In the genomic region with DNA sequence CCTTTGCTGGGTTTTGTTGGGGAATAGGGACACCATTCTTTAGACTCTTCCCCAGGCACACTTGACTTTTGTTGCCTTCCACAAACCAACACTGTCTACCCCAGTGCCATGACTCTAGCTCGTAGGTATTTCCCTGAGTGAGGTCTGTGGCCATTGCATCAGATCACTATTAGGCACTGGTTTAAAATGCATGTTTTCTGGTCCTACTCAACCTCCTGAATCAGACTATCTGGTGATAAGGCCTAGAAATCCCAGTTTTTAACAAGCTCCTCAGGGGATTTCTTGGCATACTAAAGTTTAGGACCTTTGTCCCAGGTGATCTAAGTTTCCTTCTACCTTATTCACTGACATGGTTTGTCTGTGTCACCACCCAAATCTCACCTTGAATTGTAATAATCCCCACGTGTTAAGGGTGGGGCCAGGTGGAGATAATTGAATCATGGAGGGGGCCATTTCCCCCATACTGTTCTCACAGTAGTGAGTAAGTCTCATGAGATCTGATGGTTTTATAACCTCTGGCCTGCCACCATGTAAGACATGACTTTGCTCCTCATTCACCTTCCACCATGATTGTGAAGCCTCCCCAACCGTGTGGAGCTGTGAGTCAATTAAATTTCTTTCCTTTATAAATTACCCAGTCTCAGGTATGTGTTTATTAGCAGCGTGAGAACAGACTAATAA, we compare ENCODE assay signal across 1 cellular context.
TF ChIP-seq lines count a peak whose summit lies in the region.

No MANE protein-coding gene starts in this region.

TF ChIP-seq in WTC11, 78 proteins besides CTCF, POLR2A, EP300 and RAD21 (continued from another document):
- TF ChIP-seq, protein P1, sequence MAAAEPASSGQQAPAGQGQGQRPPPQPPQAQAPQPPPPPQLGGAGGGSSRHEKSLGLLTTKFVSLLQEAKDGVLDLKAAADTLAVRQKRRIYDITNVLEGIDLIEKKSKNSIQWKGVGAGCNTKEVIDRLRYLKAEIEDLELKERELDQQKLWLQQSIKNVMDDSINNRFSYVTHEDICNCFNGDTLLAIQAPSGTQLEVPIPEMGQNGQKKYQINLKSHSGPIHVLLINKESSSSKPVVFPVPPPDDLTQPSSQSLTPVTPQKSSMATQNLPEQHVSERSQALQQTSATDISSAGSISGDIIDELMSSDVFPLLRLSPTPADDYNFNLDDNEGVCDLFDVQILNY (CRISPR knock-in tag; IDR thresholded peaks at IDR 0.05), result no peak
- TF ChIP-seq PRRX2 (CRISPR knock-in tag; IDR thresholded peaks at IDR 0.05), result no peak
- TF ChIP-seq CBFB (CRISPR knock-in tag; IDR thresholded peaks at IDR 0.05; ENCODE audit: low read depth), result no peak
- no peak for TF ChIP-seq NR1H2 (CRISPR knock-in tag; IDR thresholded peaks at IDR 0.05)
- no peak for TF ChIP-seq GABPB1 (CRISPR knock-in tag; IDR thresholded peaks at IDR 0.05)
- TF ChIP-seq, protein P2, sequence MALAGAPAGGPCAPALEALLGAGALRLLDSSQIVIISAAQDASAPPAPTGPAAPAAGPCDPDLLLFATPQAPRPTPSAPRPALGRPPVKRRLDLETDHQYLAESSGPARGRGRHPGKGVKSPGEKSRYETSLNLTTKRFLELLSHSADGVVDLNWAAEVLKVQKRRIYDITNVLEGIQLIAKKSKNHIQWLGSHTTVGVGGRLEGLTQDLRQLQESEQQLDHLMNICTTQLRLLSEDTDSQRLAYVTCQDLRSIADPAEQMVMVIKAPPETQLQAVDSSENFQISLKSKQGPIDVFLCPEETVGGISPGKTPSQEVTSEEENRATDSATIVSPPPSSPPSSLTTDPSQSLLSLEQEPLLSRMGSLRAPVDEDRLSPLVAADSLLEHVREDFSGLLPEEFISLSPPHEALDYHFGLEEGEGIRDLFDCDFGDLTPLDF (CRISPR knock-in tag; IDR thresholded peaks at IDR 0.05), result no peak
- TF ChIP-seq, protein P3, sequence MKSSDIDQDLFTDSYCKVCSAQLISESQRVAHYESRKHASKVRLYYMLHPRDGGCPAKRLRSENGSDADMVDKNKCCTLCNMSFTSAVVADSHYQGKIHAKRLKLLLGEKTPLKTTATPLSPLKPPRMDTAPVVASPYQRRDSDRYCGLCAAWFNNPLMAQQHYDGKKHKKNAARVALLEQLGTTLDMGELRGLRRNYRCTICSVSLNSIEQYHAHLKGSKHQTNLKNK (CRISPR knock-in tag; IDR thresholded peaks at IDR 0.05), result no peak
- TF ChIP-seq NFE2L1 (CRISPR knock-in tag; IDR thresholded peaks at IDR 0.05), result no peak
- TF ChIP-seq, protein P4, sequence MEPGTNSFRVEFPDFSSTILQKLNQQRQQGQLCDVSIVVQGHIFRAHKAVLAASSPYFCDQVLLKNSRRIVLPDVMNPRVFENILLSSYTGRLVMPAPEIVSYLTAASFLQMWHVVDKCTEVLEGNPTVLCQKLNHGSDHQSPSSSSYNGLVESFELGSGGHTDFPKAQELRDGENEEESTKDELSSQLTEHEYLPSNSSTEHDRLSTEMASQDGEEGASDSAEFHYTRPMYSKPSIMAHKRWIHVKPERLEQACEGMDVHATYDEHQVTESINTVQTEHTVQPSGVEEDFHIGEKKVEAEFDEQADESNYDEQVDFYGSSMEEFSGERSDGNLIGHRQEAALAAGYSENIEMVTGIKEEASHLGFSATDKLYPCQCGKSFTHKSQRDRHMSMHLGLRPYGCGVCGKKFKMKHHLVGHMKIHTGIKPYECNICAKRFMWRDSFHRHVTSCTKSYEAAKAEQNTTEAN (CRISPR knock-in tag; IDR thresholded peaks at IDR 0.05), result no peak
- TF ChIP-seq, protein P5, sequence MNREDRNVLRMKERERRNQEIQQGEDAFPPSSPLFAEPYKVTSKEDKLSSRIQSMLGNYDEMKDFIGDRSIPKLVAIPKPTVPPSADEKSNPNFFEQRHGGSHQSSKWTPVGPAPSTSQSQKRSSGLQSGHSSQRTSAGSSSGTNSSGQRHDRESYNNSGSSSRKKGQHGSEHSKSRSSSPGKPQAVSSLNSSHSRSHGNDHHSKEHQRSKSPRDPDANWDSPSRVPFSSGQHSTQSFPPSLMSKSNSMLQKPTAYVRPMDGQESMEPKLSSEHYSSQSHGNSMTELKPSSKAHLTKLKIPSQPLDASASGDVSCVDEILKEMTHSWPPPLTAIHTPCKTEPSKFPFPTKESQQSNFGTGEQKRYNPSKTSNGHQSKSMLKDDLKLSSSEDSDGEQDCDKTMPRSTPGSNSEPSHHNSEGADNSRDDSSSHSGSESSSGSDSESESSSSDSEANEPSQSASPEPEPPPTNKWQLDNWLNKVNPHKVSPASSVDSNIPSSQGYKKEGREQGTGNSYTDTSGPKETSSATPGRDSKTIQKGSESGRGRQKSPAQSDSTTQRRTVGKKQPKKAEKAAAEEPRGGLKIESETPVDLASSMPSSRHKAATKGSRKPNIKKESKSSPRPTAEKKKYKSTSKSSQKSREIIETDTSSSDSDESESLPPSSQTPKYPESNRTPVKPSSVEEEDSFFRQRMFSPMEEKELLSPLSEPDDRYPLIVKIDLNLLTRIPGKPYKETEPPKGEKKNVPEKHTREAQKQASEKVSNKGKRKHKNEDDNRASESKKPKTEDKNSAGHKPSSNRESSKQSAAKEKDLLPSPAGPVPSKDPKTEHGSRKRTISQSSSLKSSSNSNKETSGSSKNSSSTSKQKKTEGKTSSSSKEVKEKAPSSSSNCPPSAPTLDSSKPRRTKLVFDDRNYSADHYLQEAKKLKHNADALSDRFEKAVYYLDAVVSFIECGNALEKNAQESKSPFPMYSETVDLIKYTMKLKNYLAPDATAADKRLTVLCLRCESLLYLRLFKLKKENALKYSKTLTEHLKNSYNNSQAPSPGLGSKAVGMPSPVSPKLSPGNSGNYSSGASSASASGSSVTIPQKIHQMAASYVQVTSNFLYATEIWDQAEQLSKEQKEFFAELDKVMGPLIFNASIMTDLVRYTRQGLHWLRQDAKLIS (CRISPR knock-in tag; IDR thresholded peaks at IDR 0.05; ENCODE audit: borderline replicate concordance), result no peak
- TF ChIP-seq, protein P6, sequence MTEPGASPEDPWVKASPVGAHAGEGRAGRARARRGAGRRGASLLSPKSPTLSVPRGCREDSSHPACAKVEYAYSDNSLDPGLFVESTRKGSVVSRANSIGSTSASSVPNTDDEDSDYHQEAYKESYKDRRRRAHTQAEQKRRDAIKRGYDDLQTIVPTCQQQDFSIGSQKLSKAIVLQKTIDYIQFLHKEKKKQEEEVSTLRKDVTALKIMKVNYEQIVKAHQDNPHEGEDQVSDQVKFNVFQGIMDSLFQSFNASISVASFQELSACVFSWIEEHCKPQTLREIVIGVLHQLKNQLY (CRISPR knock-in tag; IDR thresholded peaks at IDR 0.05), result no peak
- TF ChIP-seq NR2C2 (CRISPR knock-in tag; IDR thresholded peaks at IDR 0.05), result no peak
- TF ChIP-seq, protein P7, sequence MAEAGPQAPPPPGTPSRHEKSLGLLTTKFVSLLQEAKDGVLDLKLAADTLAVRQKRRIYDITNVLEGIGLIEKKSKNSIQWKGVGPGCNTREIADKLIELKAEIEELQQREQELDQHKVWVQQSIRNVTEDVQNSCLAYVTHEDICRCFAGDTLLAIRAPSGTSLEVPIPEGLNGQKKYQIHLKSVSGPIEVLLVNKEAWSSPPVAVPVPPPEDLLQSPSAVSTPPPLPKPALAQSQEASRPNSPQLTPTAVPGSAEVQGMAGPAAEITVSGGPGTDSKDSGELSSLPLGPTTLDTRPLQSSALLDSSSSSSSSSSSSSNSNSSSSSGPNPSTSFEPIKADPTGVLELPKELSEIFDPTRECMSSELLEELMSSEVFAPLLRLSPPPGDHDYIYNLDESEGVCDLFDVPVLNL (CRISPR knock-in tag; IDR thresholded peaks at IDR 0.05; ENCODE audit: borderline replicate concordance, low read depth), result no peak
- TF ChIP-seq, protein P8, sequence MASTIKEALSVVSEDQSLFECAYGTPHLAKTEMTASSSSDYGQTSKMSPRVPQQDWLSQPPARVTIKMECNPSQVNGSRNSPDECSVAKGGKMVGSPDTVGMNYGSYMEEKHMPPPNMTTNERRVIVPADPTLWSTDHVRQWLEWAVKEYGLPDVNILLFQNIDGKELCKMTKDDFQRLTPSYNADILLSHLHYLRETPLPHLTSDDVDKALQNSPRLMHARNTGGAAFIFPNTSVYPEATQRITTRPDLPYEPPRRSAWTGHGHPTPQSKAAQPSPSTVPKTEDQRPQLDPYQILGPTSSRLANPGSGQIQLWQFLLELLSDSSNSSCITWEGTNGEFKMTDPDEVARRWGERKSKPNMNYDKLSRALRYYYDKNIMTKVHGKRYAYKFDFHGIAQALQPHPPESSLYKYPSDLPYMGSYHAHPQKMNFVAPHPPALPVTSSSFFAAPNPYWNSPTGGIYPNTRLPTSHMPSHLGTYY (CRISPR knock-in tag; IDR thresholded peaks at IDR 0.05), result no peak
